12 cellular contexts compared by ENCODE assay signal in the genomic region with DNA sequence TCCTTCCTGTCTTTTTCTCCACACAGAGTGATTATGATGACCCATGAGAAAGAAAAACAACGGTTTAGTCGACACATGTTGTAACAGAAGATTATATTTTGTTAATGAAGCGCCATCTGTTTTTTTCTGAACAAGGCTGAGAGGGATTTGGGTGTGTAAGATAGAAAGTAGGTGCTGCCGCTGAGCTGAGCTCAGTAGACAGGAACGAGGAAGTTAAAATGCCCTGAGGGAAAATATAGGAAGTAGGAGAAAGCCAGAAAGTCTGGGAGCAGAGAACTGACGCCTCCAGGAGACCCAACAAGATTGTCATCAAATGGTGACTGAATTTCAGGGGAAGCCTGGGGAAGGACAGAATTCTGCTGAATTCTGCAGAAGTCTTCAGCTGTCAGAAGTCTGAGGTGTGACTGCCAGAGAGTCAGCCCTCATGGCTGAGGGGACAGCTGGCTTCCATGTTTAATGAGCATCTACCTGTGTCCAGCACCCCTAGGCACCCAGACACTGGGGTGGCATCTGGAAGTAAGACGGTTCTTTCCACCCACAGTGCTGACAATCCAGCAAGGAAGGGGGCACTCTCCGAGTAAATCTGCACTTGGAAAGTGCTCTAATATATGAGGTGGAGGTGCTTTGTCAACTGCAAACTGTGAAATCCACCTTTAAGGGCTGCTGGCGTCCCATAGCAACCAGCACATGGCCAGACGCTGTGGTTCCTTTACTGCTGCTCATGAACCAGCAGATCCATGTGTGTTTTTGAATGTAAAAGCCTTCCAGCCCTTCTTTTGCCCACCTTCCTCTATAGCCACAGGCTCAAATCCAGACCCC. TPM values are rescaled to one million over a fixed set of nuclear protein-coding genes. Genes with fewer than 3 reads are reported as not detected.
DNase-seq lines count a peak whose midpoint lies in the region; ATAC-seq, FAIRE-seq and TF ChIP-seq lines count a peak whose summit lies in the region.
"Had no signal": no experiment of that assay in that cellular context is flagged by ENCODE, and none has a peak within 500 bp of the region (broad histone marks: within the 10 kb centered on the region; RNA-seq: fewer than 3 reads in every experiment).

No MANE protein-coding gene starts in this region.

- TF ChIP-seq RAD21 in A549 (conservative IDR thresholded peaks at IDR 0.05 in 1 of 2, IDR thresholded peaks at IDR 0.05 in 1 of 2) (no peak; a peak in 1 of 5 replicates), HepG2 (CRISPR knock-in tag; IDR thresholded peaks at IDR 0.05) (no peak)

- peak; percentile 73 for FAIRE-seq in A549 (lab: Jason Lieb, UNC)
- FAIRE-seq in HepG2 (lab: Jason Lieb, UNC), result no peak

- no peaks in the 10 kb centered on the region for H3K79me2 ChIP-seq in HepG2 (ENCODE audit: insufficient read depth, low read length)

- 1% methylated on average over 10 of the region's 10 CpGs for WGBS in A549 (ENCODE audit: missing lambda C conversion rate)
- WGBS in body of pancreas, 2 donors, result 23 to 25% methylated on average over 10 of the region's 10 CpGs
- 8% methylated on average over 9 of the region's 10 CpGs for WGBS in HepG2 (ENCODE audit: low lambda C conversion rate)

- CTCF ChIA-PET in A549 (lab: Yijun Ruan, JAX) (interaction anchor here (1.1 to 2.8 kb wide), 7 partner anchors 11 to 193 kb away, joined by 3 to 20 read pairs (median 5); partner anchors contain the start of gene TSPAN15), HepG2 (lab: Yijun Ruan, JAX; ENCODE audit: low intra/inter-chr PET ratio, low total read pairs) (no interaction called here)
- CTCF ChIA-PET in activated CD8-positive, alpha-beta T cell treated with anti-CD3 and anti-CD28 coated beads, Interleukin-2, amount 10 ng/mL, durations not matched to agents 7 days and 5 days (lab: Charles Lee), result interaction anchor here (1.1 kb wide), 1 partner anchor 13 kb away, joined by 3 read pairs; no protein-coding TSS in a partner anchor

- TF ChIP-seq POLR2A in A549 (IDR thresholded peaks at IDR 0.05; ENCODE audit: low read length) (no peak), body of pancreas (IDR thresholded peaks at IDR 0.05) (peak in 2 of 3 donors; percentile 24 to 43), HepG2 (IDR thresholded peaks at IDR 0.05; ENCODE audit: insufficient read depth in 1 of 2, low read depth in 2 of 2, low read length in 2 of 2) (no peak)

- no peak overlapping the region for H3K27ac Mint-ChIP-seq in activated CD8-positive, alpha-beta T cell treated with anti-CD3 and anti-CD28 coated beads, Interleukin-2, amount 10 ng/mL, durations not matched to agents 7 days and 5 days
- H3K27ac Mint-ChIP-seq: activated naive CD4-positive, alpha-beta T cell treated with anti-CD3 and anti-CD28 coated beads, Interleukin-2, amount 50 U/mL, for 24 hours had no signal

- peaks cover 4% of the 10 kb centered on the region for H3K4me1 Mint-ChIP-seq in activated CD8-positive, alpha-beta T cell treated with anti-CD3 and anti-CD28 coated beads, Interleukin-2, amount 10 ng/mL, durations not matched to agents 7 days and 5 days (ENCODE audit: low read depth)
- H3K4me1 Mint-ChIP-seq: activated naive CD4-positive, alpha-beta T cell treated with anti-CD3 and anti-CD28 coated beads, Interleukin-2, amount 50 U/mL, for 24 hours had no signal

- no peaks in the 10 kb centered on the region for H3K9me3 Mint-ChIP-seq in activated CD8-positive, alpha-beta T cell treated with anti-CD3 and anti-CD28 coated beads, Interleukin-2, amount 10 ng/mL, durations not matched to agents 7 days and 5 days (ENCODE audit: insufficient read depth)
- H3K9me3 Mint-ChIP-seq: activated naive CD4-positive, alpha-beta T cell treated with anti-CD3 and anti-CD28 coated beads, Interleukin-2, amount 50 U/mL, for 24 hours; naive B cell had no signal

- in situ Hi-C loops in HepG2 (cut with HindIII; ENCODE audit: extremely low pct_ligation_motif_present, low pct_unique_long_range_greater_than_20kb), result no loop called here

- BruUV-seq in HepG2 (replicated peaks; lab: Mats Ljungman, UMichigan), result no TSS peak

- H2AFZ ChIP-seq in HepG2 (ENCODE audit: low read length), result no peak overlapping the region

- TF ChIP-seq EP300 in A549 (IDR thresholded peaks at IDR 0.05) (no peak; a peak in 1 of 5 replicates), HepG2 (IDR thresholded peaks at IDR 0.05; ENCODE audit: low read depth in 2 of 2, low read length in 2 of 2) (no peak), HepG2 (CRISPR knock-in tag; IDR thresholded peaks at IDR 0.05; ENCODE audit: borderline replicate concordance) (no peak)

- H3K36me3 ChIP-seq in body of pancreas (replicated peaks in 1 of 2; ENCODE audit: insufficient read depth in 1 of 2, low read depth in 2 of 2) (no peaks in the 10 kb centered on the region), HepG2 (replicated peaks in 1 of 2; ENCODE audit: control insufficient read depth in 1 of 2, insufficient read depth in 2 of 2, low read length in 2 of 2) (no peaks in the 10 kb centered on the region), ascending aorta (no peaks in the 10 kb centered on the region)
- H3K36me3 ChIP-seq: tibial nerve had no signal

- H3K4me3 ChIP-seq in A549, result 0 out of 3 replicates have a peak overlapping the region, but pooled peaks have one; percentile 6
- no peak overlapping the region for H3K4me3 ChIP-seq in body of pancreas
- no peak overlapping the region for H3K4me3 ChIP-seq in HepG2 (replicated peaks in 1 of 3; ENCODE audit: insufficient read depth in 1 of 3, low read depth in 2 of 3, low read length in 3 of 3)
- no peak overlapping the region for H3K4me3 ChIP-seq in ascending aorta
- H3K4me3 ChIP-seq: tibial nerve had no signal

- no peak overlapping the region for H3K4me3 Mint-ChIP-seq in activated CD8-positive, alpha-beta T cell treated with anti-CD3 and anti-CD28 coated beads, Interleukin-2, amount 10 ng/mL, durations not matched to agents 7 days and 5 days
- H3K4me3 Mint-ChIP-seq: activated naive CD4-positive, alpha-beta T cell treated with anti-CD3 and anti-CD28 coated beads, Interleukin-2, amount 50 U/mL, for 24 hours had no signal

- H4K20me1 ChIP-seq in HepG2 (ENCODE audit: insufficient read depth, low read length), result no peaks in the 10 kb centered on the region

- H3K27me3 Mint-ChIP-seq in activated CD8-positive, alpha-beta T cell treated with anti-CD3 and anti-CD28 coated beads, Interleukin-2, amount 10 ng/mL, durations not matched to agents 7 days and 5 days (ENCODE audit: low read depth), result peaks cover 28% of the 10 kb centered on the region
- H3K27me3 Mint-ChIP-seq: activated naive CD4-positive, alpha-beta T cell treated with anti-CD3 and anti-CD28 coated beads, Interleukin-2, amount 50 U/mL, for 24 hours had no signal

- POLR2A ChIA-PET in A549 (lab: Yijun Ruan, JAX), result interaction anchor here (2.1 to 2.5 kb wide), 2 partner anchors 8 to 12 kb away, joined by 9 to 13 read pairs; partner anchors contain the start of gene TSPAN15
- POLR2A ChIA-PET in HepG2 (lab: Yijun Ruan, JAX), result no interaction called here
- POLR2A ChIA-PET in activated CD8-positive, alpha-beta T cell treated with anti-CD3 and anti-CD28 coated beads, Interleukin-2, amount 10 ng/mL, durations not matched to agents 7 days and 5 days (lab: Charles Lee), result no interaction called here

- H3K4me1 ChIP-seq in A549 (peaks cover 38% of the 10 kb centered on the region), body of pancreas (peaks cover 16% of the 10 kb centered on the region), HepG2 (ENCODE audit: insufficient read depth, low read length) (peaks cover 24% of the 10 kb centered on the region), ascending aorta (peaks cover 0 to 4% of the 10 kb centered on the region in 2 donors)

- H3K27me3 ChIP-seq in body of pancreas, result no peaks in the 10 kb centered on the region
- H3K27me3 ChIP-seq in HepG2 (ENCODE audit: control insufficient read depth in 1 of 2, insufficient read depth in 2 of 2, low read length in 2 of 2), result 0 out of 5 replicates have a peak, but pooled peaks cover 0 to 15% of the 10 kb centered on the region in 2 experiments
- H3K27me3 ChIP-seq in ascending aorta, result no peaks in the 10 kb centered on the region
- H3K27me3 ChIP-seq: tibial nerve had no signal

- DNase-seq in A549 (ENCODE audit: low read depth in 1 of 2, low spot score in 1 of 2), result peak; percentile 77 to 84
- DNase-seq in Kasumi-1 (lab: John Stamatoyannopoulos, UW), result peak; percentile 22 to 30
- peak in 3 of 4 donors; percentile 38 to 52 (median 44) for DNase-seq in body of pancreas
- DNase-seq in HepG2 (ENCODE audit: low spot score), result no peak
- no peak for DNase-seq in activated CD8-positive, alpha-beta T cell treated with anti-CD3 and anti-CD28 coated beads, Interleukin-2, amount 10 ng/mL, durations not matched to agents 7 days and 5 days
- DNase-seq in ascending aorta (ENCODE audit: low spot score in 2 of 2), result no peak
- DNase-seq: GOT3, naive B cell had no signal

- H3K9ac ChIP-seq in HepG2 (ENCODE audit: insufficient read depth, low read depth, low read length), result no peak overlapping the region

- peak; percentile 86 to 88 for ATAC-seq in A549
- peak; percentile 91 for ATAC-seq in body of pancreas
- ATAC-seq in HepG2, result no peak
- ATAC-seq in activated CD8-positive, alpha-beta T cell treated with anti-CD3 and anti-CD28 coated beads, Interleukin-2, amount 10 ng/mL, durations not matched to agents 7 days and 5 days, result no peak
- ATAC-seq in HG03439 (IDR thresholded peaks at IDR 0.05; ENCODE audit: unreplicated experiment), result no peak
- no peak for ATAC-seq in HG03135 (IDR thresholded peaks at IDR 0.05; ENCODE audit: unreplicated experiment)

- H3K4me2 ChIP-seq in A549, result peak overlapping the region; percentile 74
- peak overlapping the region; percentile 22; the same call in 1 of the 2 replicates for H3K4me2 ChIP-seq in HepG2 (ENCODE audit: low read depth, low read length)

- TF ChIP-seq CTCF in A549 (IDR thresholded peaks at IDR 0.05), result no peak
- no peak for TF ChIP-seq CTCF in body of pancreas (IDR thresholded peaks at IDR 0.05)
- TF ChIP-seq CTCF in HepG2 (CRISPR knock-in tag; IDR thresholded peaks at IDR 0.05), result no peak
- TF ChIP-seq CTCF in ascending aorta (IDR thresholded peaks at IDR 0.05), result no peak

- peak overlapping the region; percentile 87 to 92 for H3K27ac ChIP-seq in A549
- H3K27ac ChIP-seq in body of pancreas, result peak overlapping the region; percentile 76 to 89 (median 86)
- H3K27ac ChIP-seq in HepG2 (ENCODE audit: extremely low read length, insufficient read depth, low read length), result no peak overlapping the region
- no peak overlapping the region for H3K27ac ChIP-seq in ascending aorta

- intact Hi-C loops in body of pancreas (cut with DNase I), result no loop called here
- intact Hi-C loops in HepG2 (cut with micrococcal nuclease; ENCODE audit: unreplicated experiment), result no loop called here
- intact Hi-C loops in ascending aorta (cut with DNase I), result no loop called here

- no peaks in the 10 kb centered on the region for H3K36me3 Mint-ChIP-seq in activated CD8-positive, alpha-beta T cell treated with anti-CD3 and anti-CD28 coated beads, Interleukin-2, amount 10 ng/mL, durations not matched to agents 7 days and 5 days (ENCODE audit: low read depth)
- H3K36me3 Mint-ChIP-seq: activated naive CD4-positive, alpha-beta T cell treated with anti-CD3 and anti-CD28 coated beads, Interleukin-2, amount 50 U/mL, for 24 hours; naive B cell had no signal

- H3K9me3 ChIP-seq in A549 (no peaks in the 10 kb centered on the region), body of pancreas (no peaks in the 10 kb centered on the region), HepG2 (ENCODE audit: low read length) (no peaks in the 10 kb centered on the region), ascending aorta (no peaks in the 10 kb centered on the region)
- H3K9me3 ChIP-seq: tibial nerve had no signal

RNA-seq across cellular contexts. Expression of gene TSPAN15, which starts 12.5 kb away (rescaled TPM):
- polyA plus RNA-seq in A549 (2011; rRNA removed) (89.0 and 89.6 TPM in 2 replicates), A549 (2017; fragmentation: RNase III; extraction: RNeasy Plus Mini Kit Qiagen cat#74134 plus additional on column Dnase treatment) (49.3 to 60.2 TPM (median 54.4 TPM) in 3 replicates), HepG2 (2011; rRNA removed) (3.2 and 5.1 TPM in 2 replicates)
- 159 and 209 TPM in 2 replicates for polyA plus RNA-seq in A549 (2012; cell fraction: cytosol; rRNA removed)
- polyA plus RNA-seq in A549 (2012; cell fraction: nucleus; rRNA removed), result 211 and 234 TPM in 2 replicates
- 132 and 156 TPM in 2 replicates for polyA minus RNA-seq in A549 (2011; rRNA and poly(A)+ RNA removed)
- total RNA-seq in body of pancreas (10 to 100 TPM; 20.0 to 32.0 TPM), HepG2 (2016; rRNA removed; fragmentation: Illumina TruSeq; extraction: Trizol) (0.27 and 0.34 TPM in 2 replicates), ascending aorta (31.9 TPM)
- 0.61 and 0.88 TPM in 2 replicates for total RNA-seq in HepG2 (2016; cell fraction: cytosol; rRNA removed; fragmentation: Illumina TruSeq; extraction: Trizol; ENCODE audit: low read depth)
- total RNA-seq in HepG2 (2016; cell fraction: insoluble cytoplasmic fraction; rRNA removed; fragmentation: Illumina TruSeq; extraction: Trizol), result 0.28 TPM in 2 replicates
- 0.62 and 0.80 TPM in 2 replicates for total RNA-seq in HepG2 (2016; cell fraction: membrane; rRNA removed; fragmentation: Illumina TruSeq; extraction: Trizol)
- 0.28 and 1.2 TPM in 2 replicates for total RNA-seq in HepG2 (2016; cell fraction: nucleus; rRNA removed; fragmentation: Illumina TruSeq; extraction: Trizol)
- polyA plus RNA-seq in HepG2 (2011; cell fraction: cytosol; rRNA removed), result 5.3 and 5.4 TPM in 2 replicates
- 2.8 and 3.1 TPM in 2 replicates for polyA plus RNA-seq in HepG2 (2011; cell fraction: nucleus; rRNA removed)
- 3.9 and 5.4 TPM in 2 replicates for polyA plus RNA-seq in HepG2 (2012)
- 0.62 and 0.84 TPM in 2 replicates for polyA plus RNA-seq in HepG2 (2016; cell fraction: cytosol; fragmentation: Illumina TruSeq; extraction: Trizol; ENCODE audit: low read depth)
- polyA plus RNA-seq in HepG2 (2016; cell fraction: insoluble cytoplasmic fraction; fragmentation: Illumina TruSeq; extraction: Trizol; ENCODE audit: low read depth), result 0.35 and 0.72 TPM in 2 replicates
- polyA plus RNA-seq in HepG2 (2016; cell fraction: membrane; fragmentation: Illumina TruSeq; extraction: Trizol; ENCODE audit: low read depth), result 0.59 and 0.94 TPM in 2 replicates
- 1.5 and 2.6 TPM in 2 replicates for polyA plus RNA-seq in HepG2 (2016; cell fraction: nucleus; fragmentation: Illumina TruSeq; extraction: Trizol; ENCODE audit: insufficient read depth, low read depth)
- 7.5 and 42.0 TPM in 2 replicates for polyA minus RNA-seq in HepG2 (2011; rRNA and poly(A)+ RNA removed; ENCODE audit: low replicate concordance)
- 1.6 and 1.8 TPM in 2 replicates for polyA minus RNA-seq in HepG2 (2011; cell fraction: cytosol; rRNA and poly(A)+ RNA removed)
- polyA minus RNA-seq in HepG2 (2011; cell fraction: nucleus; rRNA and poly(A)+ RNA removed), result 2.8 and 3.5 TPM in 2 replicates
- 1 to 10 TPM; 3.8 to 4.7 TPM for total RNA-seq in activated CD8-positive, alpha-beta T cell treated with anti-CD3 and anti-CD28 coated beads, Interleukin-2, amount 10 ng/mL, durations not matched to agents 7 days and 5 days

RNA-seq across cellular contexts. Expression of gene TACR2, which starts 22.0 kb away (rescaled TPM):
- polyA plus RNA-seq in A549 (2011; rRNA removed) (0.16 and 0.24 TPM in 2 replicates), A549 (2017; fragmentation: RNase III; extraction: RNeasy Plus Mini Kit Qiagen cat#74134 plus additional on column Dnase treatment) (0.09 to 0.21 TPM (median 0.15 TPM) in 3 replicates), HepG2 (2011; rRNA removed) (0.04 TPM in 1 of 2 replicates, not detected in the other)
- 0.17 and 0.21 TPM in 2 replicates for polyA plus RNA-seq in A549 (2012; cell fraction: cytosol; rRNA removed)
- polyA plus RNA-seq in A549 (2012; cell fraction: nucleus; rRNA removed), result 0.06 and 0.16 TPM in 2 replicates
- polyA minus RNA-seq in A549 (2011; rRNA and poly(A)+ RNA removed), result 0.12 and 0.19 TPM in 2 replicates
- total RNA-seq in body of pancreas (under 1 TPM in 1 of 2 donors, not detected in 1; 0.66 TPM), HepG2 (2016; rRNA removed; fragmentation: Illumina TruSeq; extraction: Trizol) (not detected in 2 replicates), ascending aorta (not detected)
- total RNA-seq in HepG2 (2016; cell fraction: cytosol; rRNA removed; fragmentation: Illumina TruSeq; extraction: Trizol; ENCODE audit: low read depth), result not detected in 2 replicates
- not detected in 2 replicates for total RNA-seq in HepG2 (2016; cell fraction: insoluble cytoplasmic fraction; rRNA removed; fragmentation: Illumina TruSeq; extraction: Trizol)
- total RNA-seq in HepG2 (2016; cell fraction: membrane; rRNA removed; fragmentation: Illumina TruSeq; extraction: Trizol), result not detected in 2 replicates
- not detected in 2 replicates for total RNA-seq in HepG2 (2016; cell fraction: nucleus; rRNA removed; fragmentation: Illumina TruSeq; extraction: Trizol)
- polyA plus RNA-seq in HepG2 (2011; cell fraction: cytosol; rRNA removed), result 0.03 TPM in 2 replicates
- not detected in 2 replicates for polyA plus RNA-seq in HepG2 (2011; cell fraction: nucleus; rRNA removed)
- not detected in 2 replicates for polyA plus RNA-seq in HepG2 (2012)
- polyA plus RNA-seq in HepG2 (2016; cell fraction: cytosol; fragmentation: Illumina TruSeq; extraction: Trizol; ENCODE audit: low read depth), result not detected in 2 replicates
- polyA plus RNA-seq in HepG2 (2016; cell fraction: insoluble cytoplasmic fraction; fragmentation: Illumina TruSeq; extraction: Trizol; ENCODE audit: low read depth), result not detected in 2 replicates
- polyA plus RNA-seq in HepG2 (2016; cell fraction: membrane; fragmentation: Illumina TruSeq; extraction: Trizol; ENCODE audit: low read depth), result not detected in 2 replicates
- polyA plus RNA-seq in HepG2 (2016; cell fraction: nucleus; fragmentation: Illumina TruSeq; extraction: Trizol; ENCODE audit: insufficient read depth, low read depth), result not detected in 2 replicates
- 0.48 TPM in 1 of 2 replicates, not detected in the other for polyA minus RNA-seq in HepG2 (2011; rRNA and poly(A)+ RNA removed; ENCODE audit: low replicate concordance)
- not detected in 2 replicates for polyA minus RNA-seq in HepG2 (2011; cell fraction: cytosol; rRNA and poly(A)+ RNA removed)
- polyA minus RNA-seq in HepG2 (2011; cell fraction: nucleus; rRNA and poly(A)+ RNA removed), result not detected in 2 replicates
- total RNA-seq in activated CD8-positive, alpha-beta T cell treated with anti-CD3 and anti-CD28 coated beads, Interleukin-2, amount 10 ng/mL, durations not matched to agents 7 days and 5 days, result not detected

Comparison
In these comparisons a context has a peak if more than half of its experiments do, and no peak if none do; other contexts are left out.
1. ATAC-seq: peak in A549 (2 of 2) and body of pancreas (single experiment); none in HepG2 (single experiment), activated CD8-positive, alpha-beta T cell treated with anti-CD3 and anti-CD28 coated beads, Interleukin-2, amount 10 ng/mL, durations not matched to agents 7 days and 5 days (single experiment), HG03439 (single experiment) and HG03135 (single experiment).
2. DNase-seq: peak in A549 (2 of 2), Kasumi-1 (2 of 2) and body of pancreas (3 of 4); none in HepG2 (single experiment), activated CD8-positive, alpha-beta T cell treated with anti-CD3 and anti-CD28 coated beads, Interleukin-2, amount 10 ng/mL, durations not matched to agents 7 days and 5 days (single experiment) and ascending aorta (0 of 2).
3. H3K27ac ChIP-seq: peak in A549 (2 of 2) and body of pancreas (4 of 4); none in HepG2 (single experiment) and ascending aorta (0 of 2).
4. POLR2A ChIP-seq: peak in body of pancreas (2 of 3); none in A549 (single experiment) and HepG2 (0 of 2).
5. Of the 38 proteins assayed by ChIP-seq in both HepG2 and A549: peak only in HepG2: none; only in A549: NPAS2; in both: none; in neither: 35; mixed calls (peak in some experiments, not most) for 2.